16 cellular contexts compared by ENCODE assay signal in the genomic region with DNA sequence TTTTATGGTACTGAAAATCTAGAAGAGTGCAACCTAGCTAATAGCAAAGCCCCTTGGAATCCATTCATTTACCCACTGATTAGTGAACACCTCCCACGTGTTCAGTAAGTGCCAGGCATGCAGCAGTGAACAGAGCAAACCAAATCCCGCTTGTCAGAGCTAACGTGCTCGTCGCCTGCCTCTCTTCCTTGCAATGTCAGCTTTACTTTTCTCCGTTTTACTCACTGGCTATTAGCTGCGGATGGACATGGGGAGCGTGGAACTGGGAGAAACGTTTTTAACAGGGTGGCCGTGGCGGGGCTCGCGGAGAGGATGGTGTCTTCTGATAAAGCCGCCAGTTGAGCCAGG.
"Had no signal": no experiment of that assay in that cellular context is flagged by ENCODE, and none has a peak within 500 bp of the region (broad histone marks: within the 10 kb centered on the region; RNA-seq: fewer than 3 reads in every experiment).

No MANE protein-coding gene starts in this region.

- DNase-seq: effector CD4-positive, alpha-beta T cell; kidney; mesenchymal stem cell; mucosa of descending colon; naive B cell; right cardiac atrium; small intestine; stimulated activated CD4-positive, alpha-beta T cell treated with anti-CD3 and anti-CD28 coated beads, Interleukin-15, amount 100 ng/mL, for 24 hours; stimulated activated CD4-positive, alpha-beta T cell treated with anti-CD3 and anti-CD28 coated beads, Interleukin-2, amount 100 ng/mL, for 48 hours; stimulated activated naive B cell treated with anti-CD40 and anti-IgM and Interleukin-4, amounts not matched to agents 10 μg/mL and 1 μg/mL and 100 μg/mL, for 72 hours had no signal

- H3K4me3 ChIP-seq: dorsolateral prefrontal cortex, left lung, mucosa of descending colon, prostate gland, thoracic aorta, tibial nerve, upper lobe of left lung had no signal

- H3K27ac ChIP-seq: dorsolateral prefrontal cortex, left lung, prostate gland, thoracic aorta, tibial nerve, upper lobe of left lung had no signal

- H3K4me1 ChIP-seq: left lung, prostate gland, tibial nerve, upper lobe of left lung had no signal

- ATAC-seq: left lung, mucosa of descending colon, right cardiac atrium had no signal

- H3K27me3 ChIP-seq: dorsolateral prefrontal cortex, tibial nerve, upper lobe of left lung had no signal

- H3K36me3 ChIP-seq: left lung, prostate gland, thoracic aorta, tibial nerve, upper lobe of left lung had no signal

- H3K9me3 ChIP-seq: left lung, mucosa of descending colon, prostate gland, thoracic aorta, upper lobe of left lung had no signal
